In the genomic region with DNA sequence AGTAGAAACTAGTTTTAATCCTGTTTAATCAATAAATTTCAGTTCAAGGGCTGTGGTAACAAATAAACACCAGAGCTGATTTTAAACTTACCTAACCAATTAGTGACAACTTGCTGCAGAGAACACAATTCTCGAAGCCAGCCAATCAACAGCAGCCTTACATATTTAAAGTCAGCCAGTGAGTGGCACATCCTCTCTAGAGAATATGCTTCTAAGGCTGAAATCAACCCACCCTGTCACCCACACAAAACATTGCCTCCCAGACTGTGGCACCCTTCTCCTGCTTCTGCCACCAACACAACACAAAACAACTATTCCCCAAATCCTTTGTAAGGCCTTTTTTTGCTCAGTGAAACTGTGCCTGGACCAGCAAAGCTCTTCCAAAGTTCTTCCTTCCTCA, we compare ENCODE assay signal across 27 cellular contexts.
DNase-seq lines count a peak whose midpoint lies in the region; ATAC-seq, FAIRE-seq and TF ChIP-seq lines count a peak whose summit lies in the region.
"Had no signal": no experiment of that assay in that cellular context is flagged by ENCODE, and none has a peak within 500 bp of the region (broad histone marks: within the 10 kb centered on the region; RNA-seq: fewer than 3 reads in every experiment).

No MANE protein-coding gene starts in this region.

- no peak overlapping the region for H2AK9ac ChIP-seq in IMR-90 (replicated peaks; ENCODE audit: low read depth, low read length, poor library complexity)

- H3K4me2 ChIP-seq in IMR-90 (ENCODE audit: low read depth, low read length) (no peak overlapping the region), K562 (ENCODE audit: insufficient read depth, low read length) (no peak overlapping the region)

- H2AFZ ChIP-seq in IMR-90 (replicated peaks; ENCODE audit: low read length, poor library complexity) (peak overlapping the region; percentile 60), K562 (ENCODE audit: low read depth, low read length) (no peak overlapping the region)

- H3K14ac ChIP-seq in IMR-90 (replicated peaks; ENCODE audit: low read depth, low read length) = peak overlapping the region; percentile 80

- H3K9me1 ChIP-seq in IMR-90 (ENCODE audit: insufficient read depth, low read length) = peaks cover 7% of the 10 kb centered on the region
- no peaks in the 10 kb centered on the region for H3K9me1 ChIP-seq in K562 (ENCODE audit: control insufficient read depth, insufficient read depth, low read length)

- H3K4me3 ChIP-seq in IMR-90 (ENCODE audit: insufficient read depth, low read depth, low read length) (no peak overlapping the region), K562 (no peak overlapping the region), skeletal muscle tissue (ENCODE audit: low read length in 3 of 3) (no peak overlapping the region)
- H3K4me3 ChIP-seq: MG63, SK-N-MC had no signal

- intact Hi-C loops in IMR-90 (cut with micrococcal nuclease) (no loop called here), K562 (cut with micrococcal nuclease) (loop anchor here (10.0 kb wide), 1 partner anchor 882 kb away; no protein-coding TSS in a partner anchor)

- DNase-seq in DMS 273 (lab: John Stamatoyannopoulos, UW; ENCODE audit: unreplicated experiment) (peak; percentile 15), DMS 273 treated with DMSO at 0.1 percent for 48 hours (lab: John Stamatoyannopoulos, UW) (no peak), IMR-90 (peak; percentile 16), K562 (ENCODE audit: extremely low read depth in 1 of 4, low spot score in 3 of 4) (no peak), NCI-H1436 (lab: John Stamatoyannopoulos, UW) (no peak), UCSD-AML1 (lab: John Stamatoyannopoulos, UW; ENCODE audit: unreplicated experiment) (no peak)
- DNase-seq: C1 segment of cervical spinal cord; CD8-positive, alpha-beta T cell; GDM1; H7; HFFc6; MG63; NCI-H1092; NCI-H1436 treated with DMSO at 0.1 percent for 48 hours; NCI-H2029; NCI-H2227 treated with DMSO at 0.1 percent for 48 hours; NCI-H510A; NK-92 treated with Interleukin-12 subunit alpha and Interleukin-12 subunit beta, amount 100 ng/mL, for 24 hours; SHP77 treated with DMSO at 0.1 percent for 48 hours; SW 1271 had no signal

- TF ChIP-seq POLR2A in IMR-90 (IDR thresholded peaks at IDR 0.05; ENCODE audit: low read depth, low read length) (no peak), K562 (conservative IDR thresholded peaks at IDR 0.05) (no peak)

- H3K18ac ChIP-seq in IMR-90 (ENCODE audit: low read depth, low read length) = peak overlapping the region; percentile 94

- H3K79me2 ChIP-seq in K562 (ENCODE audit: control insufficient read depth, insufficient read depth, low read length) = no peaks in the 10 kb centered on the region

- CTCF ChIA-PET in IMR-90 (lab: Yijun Ruan, JAX) = interaction anchor here (0.6 to 1.2 kb wide), 3 partner anchors 354 to 507 kb away, joined by 3 to 6 read pairs (median 4); no protein-coding TSS in a partner anchor
- CTCF ChIA-PET in K562 (lab: Yijun Ruan, JAX; ENCODE audit: low intra/inter-chr PET ratio) = no interaction called here

- in situ Hi-C loops in IMR-90 (cut with MboI; ENCODE audit: low sequenced_read_pairs) = no loop called here
- in situ Hi-C loops in K562 (cut with MboI) = loop anchor here (25.0 kb wide), 1 partner anchor 1010 kb away; the partner anchor contains the start of gene TAAR9

- no peaks in the 10 kb centered on the region for H3K79me1 ChIP-seq in IMR-90 (ENCODE audit: low read depth in 1 of 2, low read length in 2 of 2)

- peak overlapping the region; percentile 96 for H4K5ac ChIP-seq in IMR-90 (ENCODE audit: low read depth, low read length)

- ATAC-seq in IMR-90 (ENCODE audit: low read depth) (no peak), K562 (no peak), HG03045 (IDR thresholded peaks at IDR 0.05; ENCODE audit: unreplicated experiment) (no peak)
- ATAC-seq: CD8-positive, alpha-beta T cell had no signal

- H3K27me3 ChIP-seq in IMR-90 (ENCODE audit: control insufficient read depth, insufficient read depth, low read length) = no peaks in the 10 kb centered on the region
- H3K27me3 ChIP-seq in K562 (ENCODE audit: control insufficient read depth in 2 of 2, insufficient read depth in 2 of 2, low read length in 2 of 2) = no peaks in the 10 kb centered on the region
- H3K27me3 ChIP-seq in skeletal muscle tissue (ENCODE audit: control insufficient read depth in 3 of 3, insufficient read depth in 3 of 3, low read length in 3 of 3) = no peaks in the 10 kb centered on the region
- H3K27me3 ChIP-seq: MG63 had no signal

- H3K9ac ChIP-seq in IMR-90 (ENCODE audit: low read depth, low read length) (peak overlapping the region; percentile 3; the same call in 1 of the 2 replicates), K562 (ENCODE audit: insufficient read depth in 1 of 2, low read depth in 2 of 2, low read length in 2 of 2) (no peak overlapping the region), skeletal muscle tissue (ENCODE audit: low read depth in 1 of 3, low read length in 3 of 3) (no peak overlapping the region)

- TF ChIP-seq RAD21 in IMR-90 (IDR thresholded peaks at IDR 0.05; ENCODE audit: low read length) = no peak
- no peak for TF ChIP-seq RAD21 in K562 (CRISPR knock-in tag; conservative IDR thresholded peaks at IDR 0.05 in 1 of 2, IDR thresholded peaks at IDR 0.05 in 1 of 2)

- H3K4me1 ChIP-seq in IMR-90 (ENCODE audit: control insufficient read depth, insufficient read depth, low read length) (peaks cover 24% of the 10 kb centered on the region), K562 (replicated peaks in 1 of 2; ENCODE audit: control insufficient read depth in 2 of 2, insufficient read depth in 2 of 2, low read length in 2 of 2) (no peaks in the 10 kb centered on the region), skeletal muscle tissue (ENCODE audit: control insufficient read depth in 3 of 3, insufficient read depth in 3 of 3, low read length in 3 of 3) (peaks cover 25 to 44% (median 29%) of the 10 kb centered on the region in 3 donors)

- peak overlapping the region; percentile 20 for H3K23ac ChIP-seq in IMR-90 (ENCODE audit: low read depth, low read length)

- H3K56ac ChIP-seq in IMR-90 (ENCODE audit: extremely low read depth, insufficient read depth, low read length) = peak overlapping the region; percentile 1; the same call in 1 of the 2 replicates

- POLR2A ChIA-PET in IMR-90 (lab: Charles Lee; ENCODE audit: unreplicated experiment) = no interaction called here
- POLR2A ChIA-PET in K562 (lab: Yijun Ruan, JAX) = interaction anchor here (0.9 kb wide), 1 partner anchor 733 kb away, joined by 3 read pairs; no protein-coding TSS in a partner anchor

- H4K91ac ChIP-seq in IMR-90 (ENCODE audit: insufficient read depth, low read depth, low read length) = peak overlapping the region; percentile 95

- FAIRE-seq in K562 (lab: Jason Lieb, UNC) = peak; percentile 11
- FAIRE-seq: GM19239 had no signal

- peak overlapping the region; percentile 74; the same call in 1 of the 2 replicates for H3K27ac ChIP-seq in IMR-90 (ENCODE audit: insufficient read depth, low read length)
- H3K27ac ChIP-seq in K562 (ENCODE audit: extremely low read depth, low read depth, low read length) = no peak overlapping the region
- peak overlapping the region; percentile 18 for H3K27ac ChIP-seq in skeletal muscle tissue (ENCODE audit: low read depth, low read length)
- H3K27ac ChIP-seq: 22Rv1, HL-60, RWPE1, SK-N-MC had no signal

- WGBS in IMR-90 (ENCODE audit: extremely low coverage in 2 of 2, insufficient read length in 1 of 2), 2 experiments = 80% methylated on average over 1 of the region's 1 CpG; no CpG with 5 or more reads in 1 of the 2 experiments
- 0% methylated on average over 1 of the region's 1 CpG for WGBS in K562 (ENCODE audit: insufficient coverage, low coverage, missing lambda C conversion rate)

- no TSS peak for BruUV-seq in IMR-90 (replicated peaks; lab: Mats Ljungman, UMichigan)
- no TSS peak for BruUV-seq in K562 (replicated peaks; lab: Mats Ljungman, UMichigan)

- H2AK5ac ChIP-seq in IMR-90 (ENCODE audit: low read depth, low read length) = peak overlapping the region; percentile 73

- peak overlapping the region; percentile 92 for H2BK5ac ChIP-seq in IMR-90 (ENCODE audit: low read depth, low read length, poor library complexity, severe bottlenecking)

- peak overlapping the region; percentile 66 to 87 for H4K8ac ChIP-seq in IMR-90 (ENCODE audit: low read depth in 2 of 2, low read length in 2 of 2)

- H4K20me1 ChIP-seq in IMR-90 (ENCODE audit: insufficient read depth, low read length) (no peaks in the 10 kb centered on the region), K562 (replicated peaks; ENCODE audit: control insufficient read depth, insufficient read depth, low read length) (no peaks in the 10 kb centered on the region)

- peak overlapping the region; percentile 65 for H2BK15ac ChIP-seq in IMR-90 (ENCODE audit: low read depth, low read length)

- peak overlapping the region; percentile 75 for H3K4ac ChIP-seq in IMR-90 (ENCODE audit: low read depth, low read length)

- peak overlapping the region; percentile 86 for H2BK20ac ChIP-seq in IMR-90 (ENCODE audit: low read depth, low read length)

- H3K9me3 ChIP-seq in IMR-90 (ENCODE audit: control insufficient read depth, insufficient read depth, low read length) (no peaks in the 10 kb centered on the region), K562 (replicated peaks; ENCODE audit: control insufficient read depth, insufficient read depth, low read depth, low read length) (no peaks in the 10 kb centered on the region), skeletal muscle tissue (ENCODE audit: control insufficient read depth in 3 of 3, low read length in 3 of 3) (no peaks in the 10 kb centered on the region)
- H3K9me3 ChIP-seq: MG63 had no signal

- TF ChIP-seq EP300 in K562 (IDR thresholded peaks at IDR 0.05; ENCODE audit: low read length) = no peak

- H3K36me3 ChIP-seq in IMR-90 (ENCODE audit: control insufficient read depth, insufficient read depth, low read length) (no peaks in the 10 kb centered on the region), K562 (ENCODE audit: control insufficient read depth, insufficient read depth, low read length) (no peaks in the 10 kb centered on the region), skeletal muscle tissue (ENCODE audit: control insufficient read depth in 3 of 3, insufficient read depth in 3 of 3, low read length in 3 of 3) (no peaks in the 10 kb centered on the region)
- H3K36me3 ChIP-seq: MG63 had no signal

- dilution Hi-C loops in IMR-90 (cut with HindIII; ENCODE audit: low sequenced_read_pairs, unreplicated experiment) = no loop called here

- TF ChIP-seq CTCF in IMR-90 (conservative IDR thresholded peaks at IDR 0.05; ENCODE audit: low read depth, low read length) = no peak
- TF ChIP-seq CTCF in K562 (IDR thresholded peaks at IDR 0.05 in 2 of 3, conservative IDR thresholded peaks at IDR 0.05 in 1 of 3; ENCODE audit: insufficient read depth in 2 of 3, low read depth in 1 of 3, low read length in 3 of 3) = no peak

- peak overlapping the region; percentile 89 for H2BK120ac ChIP-seq in IMR-90 (ENCODE audit: low read depth, low read length)

TF ChIP-seq in IMR-90, 13 proteins besides CTCF, POLR2A, EP300 and RAD21 (continues in another document):
- no peak for TF ChIP-seq MXI1 (IDR thresholded peaks at IDR 0.05; ENCODE audit: borderline replicate concordance, low read depth, low read length)

Comparison
In these comparisons a context has a peak if more than half of its experiments do, and no peak if none do; other contexts are left out.
1. DNase-seq: peak in DMS 273 (single experiment) and IMR-90 (single experiment); none in DMS 273 treated with DMSO at 0.1 percent for 48 hours (single experiment), K562 (0 of 4), NCI-H1436 (single experiment) and UCSD-AML1 (single experiment).